ENCODE assay signal across 9 cellular contexts in genomic region chr15:50828610-50829206, GRCh38.
A peak's percentile ranks its signal among the peaks of the same experiment; 100 is the strongest.
DNase-seq lines count a peak whose midpoint lies in the region; ATAC-seq and TF ChIP-seq lines count a peak whose summit lies in the region.
"Had no signal": no experiment of that assay in that cellular context is flagged by ENCODE, and none has a peak within 500 bp of the region (broad histone marks: within the 10 kb centered on the region; RNA-seq: fewer than 3 reads in every experiment).

No MANE protein-coding gene starts in this region.

- H3K4me1 Mint-ChIP-seq in CD8-positive, alpha-beta T cell (ENCODE audit: low read depth), result no peaks in the 10 kb centered on the region

- no peak overlapping the region for H3K27ac ChIP-seq in ACC112 (ENCODE audit: low read depth, low read length)
- H3K27ac ChIP-seq in CD8-positive, alpha-beta T cell (ENCODE audit: low read depth, low read length), result no peak overlapping the region

- H3K79me2 ChIP-seq in ACC112 (ENCODE audit: control insufficient read depth, insufficient read depth, low read length, unreplicated experiment), result no peaks in the 10 kb centered on the region

- no peaks in the 10 kb centered on the region for H3K36me3 Mint-ChIP-seq in CD8-positive, alpha-beta T cell

- peaks cover 9% of the 10 kb centered on the region for H3K4me1 ChIP-seq in ACC112 (ENCODE audit: control insufficient read depth, insufficient read depth, low read length, unreplicated experiment)
- H3K4me1 ChIP-seq in CD8-positive, alpha-beta T cell (ENCODE audit: insufficient read depth, low read length), result no peaks in the 10 kb centered on the region

- no peak for TF ChIP-seq CTCF in CD8-positive, alpha-beta T cell (IDR thresholded peaks at IDR 0.05)

- CTCF ChIA-PET in CD8-positive, alpha-beta T cell (lab: Charles Lee), result no interaction called here

- H3K9me3 Mint-ChIP-seq in CD8-positive, alpha-beta T cell, result no peaks in the 10 kb centered on the region
- H3K9me3 Mint-ChIP-seq: activated T-cell treated with anti-CD3 and anti-CD28 coated beads, Interleukin-2, amount 50 U/mL, for 72 hours had no signal

- no peak overlapping the region for H3K4me3 Mint-ChIP-seq in CD8-positive, alpha-beta T cell
- H3K4me3 Mint-ChIP-seq: activated T-cell treated with anti-CD3 and anti-CD28 coated beads, Interleukin-2, amount 50 U/mL, for 72 hours had no signal

- H3K36me3 ChIP-seq in ACC112 (ENCODE audit: insufficient read depth, low read length) (no peaks in the 10 kb centered on the region), H7 (replicated peaks; ENCODE audit: control insufficient read depth, insufficient read depth, low read length) (no peaks in the 10 kb centered on the region)
- no peaks in the 10 kb centered on the region for H3K36me3 ChIP-seq in CD8-positive, alpha-beta T cell (ENCODE audit: insufficient read depth, low read length)

- no peaks in the 10 kb centered on the region for H3K9me3 ChIP-seq in CD8-positive, alpha-beta T cell (ENCODE audit: low read length)

- peaks cover 14% of the 10 kb centered on the region for H3K27me3 Mint-ChIP-seq in CD8-positive, alpha-beta T cell (ENCODE audit: low read depth)

- intact Hi-C loops in left colon (cut with DNase I, micrococcal nuclease), result no loop called here
- intact Hi-C loops in CD8-positive, alpha-beta T cell (cut with DNase I, micrococcal nuclease), result no loop called here

- peak overlapping the region; percentile 30 for H2AFZ ChIP-seq in ACC112 (ENCODE audit: low read length, unreplicated experiment)

- DNase-seq in HT1080 (ENCODE audit: low read depth) (peak; percentile 88), astrocyte of the hippocampus (ENCODE audit: low read depth, low spot score) (peak; percentile 81), left colon (no peak), DMS153 (lab: John Stamatoyannopoulos, UW) (no peak), NCI-H1694 (lab: John Stamatoyannopoulos, UW) (no peak), H7 (no peak)
- DNase-seq in CD8-positive, alpha-beta T cell, result no peak
- DNase-seq: activated T-cell treated with anti-CD3 and anti-CD28 coated beads, Interleukin-2, amount 50 U/mL, for 72 hours had no signal

- H3K27me3 ChIP-seq in ACC112 (ENCODE audit: insufficient read depth, low read length), result no peaks in the 10 kb centered on the region
- no peaks in the 10 kb centered on the region for H3K27me3 ChIP-seq in CD8-positive, alpha-beta T cell (ENCODE audit: insufficient read depth, low read length)
- no peaks in the 10 kb centered on the region for H3K27me3 ChIP-seq in H7 (ENCODE audit: control insufficient read depth, insufficient read depth, low read length)

- no peak overlapping the region for H3K27ac Mint-ChIP-seq in CD8-positive, alpha-beta T cell
- H3K27ac Mint-ChIP-seq: activated T-cell treated with anti-CD3 and anti-CD28 coated beads, Interleukin-2, amount 50 U/mL, for 72 hours had no signal

- no peak overlapping the region for H3K4me3 ChIP-seq in ACC112 (ENCODE audit: low read depth, low read length)
- H3K4me3 ChIP-seq in CD8-positive, alpha-beta T cell (ENCODE audit: low read depth, low read length), result no peak overlapping the region
- H3K4me3 ChIP-seq in H7 (ENCODE audit: insufficient read depth, low read depth, low read length), result no peak overlapping the region

- peak; percentile 82 for ATAC-seq in left colon
- no peak for ATAC-seq in CD8-positive, alpha-beta T cell
- ATAC-seq: activated T-cell treated with anti-CD3 and anti-CD28 coated beads, Interleukin-2, amount 50 U/mL, for 72 hours had no signal

- POLR2A ChIA-PET in CD8-positive, alpha-beta T cell (lab: Charles Lee), result no interaction called here

Comparison
In these comparisons a context has a peak if more than half of its experiments do, and no peak if none do; other contexts are left out.
1. DNase-seq: peak in HT1080 (single experiment) and astrocyte of the hippocampus (single experiment); none in left colon (0 of 2), CD8-positive, alpha-beta T cell (0 of 7), DMS153 (single experiment), NCI-H1694 (single experiment) and H7 (single experiment).